In the genomic region with DNA sequence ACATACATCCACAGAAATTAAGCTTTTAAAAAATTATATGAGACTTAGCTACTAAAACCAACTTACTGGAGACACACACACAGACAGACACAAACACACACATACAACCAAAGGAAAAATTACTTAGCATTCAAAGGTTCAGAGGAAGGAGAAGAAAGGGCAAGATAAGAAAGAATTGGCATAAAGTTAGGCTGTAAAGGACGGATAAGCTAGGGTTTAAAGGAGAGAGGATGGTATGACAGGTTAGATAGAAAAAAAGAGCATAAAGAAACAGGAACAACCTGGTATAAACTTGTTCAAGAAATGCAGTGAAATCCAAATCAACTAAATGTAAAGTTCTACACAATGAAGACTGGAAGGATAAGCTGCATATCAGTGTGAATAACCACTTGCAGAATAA, we compare ENCODE assay signal across 25 cellular contexts.
"Had no signal": no experiment of that assay in that cellular context is flagged by ENCODE, and none has a peak within 500 bp of the region (broad histone marks: within the 10 kb centered on the region; RNA-seq: fewer than 3 reads in every experiment).

No MANE protein-coding gene starts in this region.

- H3K27me3 Mint-ChIP-seq: dendritic cell treated with granulocyte-macrophage colony-stimulating factor and Interleukin-4, amounts not matched to agents 40 ng/mL and 50 ng/mL, for 4 days; memory B cell; stimulated activated memory B cell treated with anti-CD40 and anti-IgM and Interleukin-4, amounts not matched to agents 10 μg/mL and 1 μg/mL and 100 μg/mL, for 72 hours had no signal

- H3K36me3 Mint-ChIP-seq: natural killer cell had no signal

- H3K27ac Mint-ChIP-seq: dendritic cell treated with granulocyte-macrophage colony-stimulating factor and Interleukin-4, amounts not matched to agents 40 ng/mL and 50 ng/mL, for 4 days; memory B cell; natural killer cell; stimulated activated memory B cell treated with anti-CD40 and anti-IgM and Interleukin-4, amounts not matched to agents 10 μg/mL and 1 μg/mL and 100 μg/mL, for 72 hours had no signal

- H3K27me3 ChIP-seq: gastrocnemius medialis, hepatocyte, pancreas, spleen, tibial nerve, upper lobe of left lung had no signal

- H3K9me3 ChIP-seq: gastrocnemius medialis, pancreas, spleen, thoracic aorta, tibial nerve, upper lobe of left lung had no signal

- H3K4me2 ChIP-seq: hepatocyte had no signal

- ATAC-seq: gastrocnemius medialis; left lobe of liver; natural killer cell; pancreas; stimulated activated memory B cell treated with anti-CD40 and anti-IgM and Interleukin-4, amounts not matched to agents 10 μg/mL and 1 μg/mL and 100 μg/mL, for 72 hours; stimulated activated naive CD8-positive, alpha-beta T cell treated with anti-CD3 and anti-CD28 coated beads, Interleukin-15, Interleukin-2, amounts not matched to agents 100 U/mL and 50 U/mL, for 24 hours had no signal

- H3K4me3 Mint-ChIP-seq: dendritic cell treated with granulocyte-macrophage colony-stimulating factor and Interleukin-4, amounts not matched to agents 40 ng/mL and 50 ng/mL, for 4 days; memory B cell; natural killer cell; stimulated activated memory B cell treated with anti-CD40 and anti-IgM and Interleukin-4, amounts not matched to agents 10 μg/mL and 1 μg/mL and 100 μg/mL, for 72 hours had no signal

- FAIRE-seq: colon, kidney, urothelium cell line had no signal

- H2AFZ ChIP-seq: hepatocyte had no signal

- DNase-seq: effector memory CD4-positive, alpha-beta T cell; foreskin fibroblast; gastrocnemius medialis; head of caudate nucleus; kidney; natural killer cell; occipital lobe; pancreas; retina; spleen; stimulated activated CD4-positive, alpha-beta T cell treated with anti-CD3 and anti-CD28 coated beads, Interleukin-4, amount 100 ng/mL, for 4 hours; stimulated activated naive CD8-positive, alpha-beta T cell treated with anti-CD3 and anti-CD28 coated beads, Interleukin-15, Interleukin-2, amounts not matched to agents 100 U/mL and 50 U/mL, for 24 hours; substantia nigra; upper lobe of left lung had no signal

- H3K9me3 Mint-ChIP-seq: dendritic cell treated with granulocyte-macrophage colony-stimulating factor and Interleukin-4, amounts not matched to agents 40 ng/mL and 50 ng/mL, for 4 days; memory B cell; natural killer cell; stimulated activated memory B cell treated with anti-CD40 and anti-IgM and Interleukin-4, amounts not matched to agents 10 μg/mL and 1 μg/mL and 100 μg/mL, for 72 hours had no signal

- H3K36me3 ChIP-seq: gastrocnemius medialis, pancreas, tibial nerve had no signal

- H3K4me1 ChIP-seq: pancreas had no signal

- H3K4me1 Mint-ChIP-seq: natural killer cell; stimulated activated memory B cell treated with anti-CD40 and anti-IgM and Interleukin-4, amounts not matched to agents 10 μg/mL and 1 μg/mL and 100 μg/mL, for 72 hours had no signal

- H3K27ac ChIP-seq: gastrocnemius medialis, hepatocyte, pancreas, skin epidermis, spleen, thoracic aorta, tibial nerve, upper lobe of left lung had no signal

- H3K4me3 ChIP-seq: gastrocnemius medialis, hepatocyte, lung, pancreas, skin epidermis, spleen, thoracic aorta, tibial nerve, upper lobe of left lung had no signal
